Comparison of ENCODE assay signal across 23 cellular contexts in the genomic region with DNA sequence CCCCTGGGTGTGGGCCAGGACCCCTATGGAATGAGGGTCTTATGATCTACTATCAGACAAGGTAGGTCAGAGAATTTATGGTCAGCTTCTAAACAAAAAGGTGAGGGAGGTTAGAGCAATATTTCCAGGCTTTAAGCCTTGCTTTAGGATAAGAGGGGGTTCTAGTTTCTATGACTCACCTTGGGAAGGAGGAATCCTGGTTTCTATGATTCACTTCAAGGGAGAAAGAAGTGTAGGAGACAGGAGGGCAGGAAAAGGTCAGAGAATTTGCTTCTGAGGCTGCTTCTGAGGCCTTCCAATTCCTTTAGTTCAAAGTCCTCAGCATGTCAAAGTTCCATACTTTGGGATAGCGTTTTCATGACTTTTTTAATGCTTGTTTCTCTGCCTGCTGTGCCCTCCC. TPM values are rescaled to one million over a fixed set of nuclear protein-coding genes. Genes with fewer than 3 reads are reported as not detected.
DNase-seq lines count a peak whose midpoint lies in the region; ATAC-seq and TF ChIP-seq lines count a peak whose summit lies in the region.
"Had no signal": no experiment of that assay in that cellular context is flagged by ENCODE, and none has a peak within 500 bp of the region (broad histone marks: within the 10 kb centered on the region; RNA-seq: fewer than 3 reads in every experiment).

No MANE protein-coding gene starts in this region.

- POLR2A ChIA-PET in Caco-2 (lab: Charles Lee) = no interaction called here

- CTCF ChIA-PET in Caco-2 (lab: Charles Lee) = no interaction called here

- DNase-seq in Caco-2 = no peak
- DNase-seq in kidney epithelial cell (ENCODE audit: low read depth) = peak; percentile 9
- DNase-seq in thyroid gland = no peak
- DNase-seq in activated T-cell treated with anti-CD3 and anti-CD28 coated beads, Interleukin-2, amount 50 U/mL, for 72 hours = no peak
- no peak for DNase-seq in RPMI8226
- DNase-seq: activated CD8-positive, alpha-beta memory T cell treated with anti-CD3 and anti-CD28 coated beads for 24 hours; cortex of kidney; hippocampal formation; NCI-H1105; NCI-H2171; NCI-H82; pancreas; stimulated activated CD4-positive, alpha-beta T cell treated with anti-CD3 and anti-CD28 coated beads, Interleukin-4, amount 100 ng/mL, for 4 hours had no signal

- peaks cover 23% of the 10 kb centered on the region for H3K36me3 Mint-ChIP-seq in Caco-2 (ENCODE audit: insufficient read depth, unreplicated experiment)
- peaks cover 8% of the 10 kb centered on the region for H3K36me3 Mint-ChIP-seq in brain
- H3K36me3 Mint-ChIP-seq in activated T-cell treated with anti-CD3 and anti-CD28 coated beads, Interleukin-2, amount 50 U/mL, for 72 hours (ENCODE audit: insufficient read depth in 2 of 2) = peaks cover 0 to 1% of the 10 kb centered on the region in 2 donors
- H3K36me3 Mint-ChIP-seq: WTC11 had no signal

- peak overlapping the region; percentile 55 for H3K27ac Mint-ChIP-seq in Caco-2 (ENCODE audit: unreplicated experiment)
- peak overlapping the region in 3 of 5 experiments; percentile 30 to 52 (median 45) for H3K27ac Mint-ChIP-seq in brain
- no peak overlapping the region for H3K27ac Mint-ChIP-seq in activated T-cell treated with anti-CD3 and anti-CD28 coated beads, Interleukin-2, amount 50 U/mL, for 72 hours
- H3K27ac Mint-ChIP-seq: T-helper 1 cell treated with Interleukin-12 subunit alpha and Interleukin-12 subunit beta and Interleukin-4 antibody, amounts not matched to agents 30 μg/mL and 1 μg/mL, for 36 hours; WTC11 had no signal

- TF ChIP-seq POLR2A in thyroid gland (IDR thresholded peaks at IDR 0.05) = no peak

- no peak overlapping the region for H3K9ac ChIP-seq in KMS-11

- H4K20me1 ChIP-seq in KMS-11 (ENCODE audit: insufficient read depth) = no peaks in the 10 kb centered on the region

- TF ChIP-seq CTCF in Caco-2 (IDR thresholded peaks at IDR 0.05; ENCODE audit: insufficient read depth in 1 of 2, low read depth in 1 of 2, low read length in 1 of 2, severe bottlenecking in 1 of 2, unreplicated experiment in 1 of 2) = no peak
- no peak for TF ChIP-seq CTCF in KMS-11 (conservative IDR thresholded peaks at IDR 0.05; ENCODE audit: low read depth, low read length)
- TF ChIP-seq CTCF in brain (conservative IDR thresholded peaks at IDR 0.05) = no peak
- no peak for TF ChIP-seq CTCF in kidney epithelial cell (IDR thresholded peaks at IDR 0.05; ENCODE audit: insufficient read depth, low read length, poor library complexity, severe bottlenecking)
- no peak for TF ChIP-seq CTCF in thyroid gland (IDR thresholded peaks at IDR 0.05)

- H3K79me2 ChIP-seq in KMS-11 (ENCODE audit: insufficient read depth, low read depth) = peaks cover 72% of the 10 kb centered on the region

- no peak overlapping the region for H3K4me3 ChIP-seq in Caco-2 (ENCODE audit: low read depth, low read length)
- H3K4me3 ChIP-seq in KMS-11 (IDR thresholded peaks at IDR 0.05; ENCODE audit: insufficient read depth, low read depth, low read length) = no peak overlapping the region
- H3K4me3 ChIP-seq in kidney epithelial cell (ENCODE audit: low read depth, low read length) = no peak overlapping the region
- H3K4me3 ChIP-seq in thyroid gland (replicated peaks in 1 of 3) = no peak overlapping the region
- H3K4me3 ChIP-seq: K562, pancreas, skin epidermis, thoracic aorta had no signal

- H3K4me1 Mint-ChIP-seq in Caco-2 (ENCODE audit: low read depth, unreplicated experiment) (peaks cover 25% of the 10 kb centered on the region), brain (peaks cover 50% of the 10 kb centered on the region)
- H3K4me1 Mint-ChIP-seq in activated T-cell treated with anti-CD3 and anti-CD28 coated beads, Interleukin-2, amount 50 U/mL, for 72 hours (ENCODE audit: low read depth) = peaks cover 23% of the 10 kb centered on the region

- no peaks in the 10 kb centered on the region for H3K9me3 Mint-ChIP-seq in Caco-2 (ENCODE audit: unreplicated experiment)
- no peaks in the 10 kb centered on the region for H3K9me3 Mint-ChIP-seq in brain
- H3K9me3 Mint-ChIP-seq in activated T-cell treated with anti-CD3 and anti-CD28 coated beads, Interleukin-2, amount 50 U/mL, for 72 hours = no peaks in the 10 kb centered on the region
- H3K9me3 Mint-ChIP-seq: T-helper 1 cell treated with Interleukin-12 subunit alpha and Interleukin-12 subunit beta and Interleukin-4 antibody, amounts not matched to agents 30 μg/mL and 1 μg/mL, for 36 hours; WTC11 had no signal

- no peaks in the 10 kb centered on the region for H3K36me3 ChIP-seq in Caco-2 (ENCODE audit: control insufficient read depth, insufficient read depth, low read length)
- H3K36me3 ChIP-seq in KMS-11 (ENCODE audit: insufficient read depth) = no peaks in the 10 kb centered on the region
- H3K36me3 ChIP-seq in kidney epithelial cell (ENCODE audit: control insufficient read depth, insufficient read depth, low read length) = no peaks in the 10 kb centered on the region
- no peaks in the 10 kb centered on the region for H3K36me3 ChIP-seq in thyroid gland
- H3K36me3 ChIP-seq: pancreas, thoracic aorta had no signal

- H3K27me3 ChIP-seq in Caco-2 (replicated peaks; ENCODE audit: control insufficient read depth, insufficient read depth, low read length) (no peaks in the 10 kb centered on the region), KMS-11 (ENCODE audit: insufficient read depth, low read depth) (no peaks in the 10 kb centered on the region), kidney epithelial cell (ENCODE audit: control insufficient read depth, insufficient read depth, low read length) (no peaks in the 10 kb centered on the region), thyroid gland (no peaks in the 10 kb centered on the region)
- H3K27me3 ChIP-seq: pancreas had no signal

- peak overlapping the region; percentile 22; the same call in 1 of the 2 replicates for H3K27ac ChIP-seq in KMS-11
- no peak overlapping the region for H3K27ac ChIP-seq in thyroid gland
- H3K27ac ChIP-seq: HL-60, pancreas, thoracic aorta had no signal

- BruUV-seq in Caco-2 (replicated peaks; lab: Mats Ljungman, UMichigan) = no TSS peak

- no peak for ATAC-seq in GM19035 (IDR thresholded peaks at IDR 0.05; ENCODE audit: unreplicated experiment)
- ATAC-seq in activated T-cell treated with anti-CD3 and anti-CD28 coated beads, Interleukin-2, amount 50 U/mL, for 72 hours (replicated peaks in 1 of 2) = no peak
- ATAC-seq: esophagus mucosa, K562, pancreas, WTC11 had no signal

- 96 to 100% methylated on average over 1 of the region's 1 CpG for WGBS in thyroid gland, 2 donors

- intact Hi-C loops in Caco-2 (cut with micrococcal nuclease; ENCODE audit: unreplicated experiment) = no loop called here
- intact Hi-C loops in thyroid gland (cut with DNase I) = no loop called here

- H3K4me1 ChIP-seq in Caco-2 (peaks cover 26% of the 10 kb centered on the region), KMS-11 (ENCODE audit: low read depth, poor library complexity, severe bottlenecking) (peaks cover 86% of the 10 kb centered on the region), thyroid gland (peaks cover 0 to 10% of the 10 kb centered on the region in 2 donors)

- H3K4me3 Mint-ChIP-seq in Caco-2 (ENCODE audit: unreplicated experiment) (no peak overlapping the region), brain (no peak overlapping the region)
- H3K4me3 Mint-ChIP-seq in activated T-cell treated with anti-CD3 and anti-CD28 coated beads, Interleukin-2, amount 50 U/mL, for 72 hours = no peak overlapping the region
- H3K4me3 Mint-ChIP-seq: T-helper 1 cell treated with Interleukin-12 subunit alpha and Interleukin-12 subunit beta and Interleukin-4 antibody, amounts not matched to agents 30 μg/mL and 1 μg/mL, for 36 hours; WTC11 had no signal

- no peaks in the 10 kb centered on the region for H3K27me3 Mint-ChIP-seq in Caco-2 (ENCODE audit: insufficient read depth, unreplicated experiment)
- H3K27me3 Mint-ChIP-seq in brain = no peaks in the 10 kb centered on the region
- no peaks in the 10 kb centered on the region for H3K27me3 Mint-ChIP-seq in activated T-cell treated with anti-CD3 and anti-CD28 coated beads, Interleukin-2, amount 50 U/mL, for 72 hours (ENCODE audit: low read depth)

- H3K9me3 ChIP-seq in Caco-2 (no peaks in the 10 kb centered on the region), thyroid gland (no peaks in the 10 kb centered on the region)
- H3K9me3 ChIP-seq: pancreas, thoracic aorta had no signal

- H3K4me2 ChIP-seq in KMS-11 = peak overlapping the region; percentile 6; the same call in 1 of the 2 replicates

- H2AFZ ChIP-seq in KMS-11 (ENCODE audit: low read depth) = no peak overlapping the region

RNA-seq across cellular contexts. Expression of a gene that starts 35.2 kb away (rescaled TPM):
- total RNA-seq in Caco-2 (2022) (33.8 and 34.5 TPM in 2 replicates), kidney epithelial cell (3.2 and 3.6 TPM in 2 replicates), thyroid gland (10 to 100 TPM in 3 of 4 donors, 1 to 10 TPM in 1; 9.3 to 36.3 (median 16.3) TPM)
- 15.1 TPM for polyA plus RNA-seq in brain (ENCODE audit: insufficient read depth, low read depth, low replicate concordance)
- 1 to 10 TPM; 1.7 to 2.2 TPM for total RNA-seq in activated T-cell treated with anti-CD3 and anti-CD28 coated beads, Interleukin-2, amount 50 U/mL, for 72 hours
